2 cellular contexts compared by ENCODE assay signal in genomic region chr2:133919285-133919684, GRCh38.
TF ChIP-seq lines count a peak whose summit lies in the region.

No MANE protein-coding gene starts in this region.

TF ChIP-seq in IMR-90, 13 proteins besides CTCF, POLR2A, EP300 and RAD21:
- no peak for TF ChIP-seq MXI1 (IDR thresholded peaks at IDR 0.05; ENCODE audit: borderline replicate concordance, low read depth, low read length)
- TF ChIP-seq MAZ (IDR thresholded peaks at IDR 0.05; ENCODE audit: borderline replicate concordance, low read depth, low read length): no peak
- TF ChIP-seq, protein P1, sequence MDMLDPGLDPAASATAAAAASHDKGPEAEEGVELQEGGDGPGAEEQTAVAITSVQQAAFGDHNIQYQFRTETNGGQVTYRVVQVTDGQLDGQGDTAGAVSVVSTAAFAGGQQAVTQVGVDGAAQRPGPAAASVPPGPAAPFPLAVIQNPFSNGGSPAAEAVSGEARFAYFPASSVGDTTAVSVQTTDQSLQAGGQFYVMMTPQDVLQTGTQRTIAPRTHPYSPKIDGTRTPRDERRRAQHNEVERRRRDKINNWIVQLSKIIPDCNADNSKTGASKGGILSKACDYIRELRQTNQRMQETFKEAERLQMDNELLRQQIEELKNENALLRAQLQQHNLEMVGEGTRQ (IDR thresholded peaks at IDR 0.05; ENCODE audit: low read depth, low read length): no peak
- no peak for TF ChIP-seq FOS (IDR thresholded peaks at IDR 0.05; ENCODE audit: low read depth, low read length)
- TF ChIP-seq SMC3 (IDR thresholded peaks at IDR 0.05; ENCODE audit: low read depth, low read length): no peak
- TF ChIP-seq RCOR1 (IDR thresholded peaks at IDR 0.05; ENCODE audit: insufficient replicate concordance, low read length): no peak
- no peak for TF ChIP-seq NFE2L2 (IDR thresholded peaks at IDR 0.05; ENCODE audit: low read depth, low read length)
- TF ChIP-seq, protein P2, sequence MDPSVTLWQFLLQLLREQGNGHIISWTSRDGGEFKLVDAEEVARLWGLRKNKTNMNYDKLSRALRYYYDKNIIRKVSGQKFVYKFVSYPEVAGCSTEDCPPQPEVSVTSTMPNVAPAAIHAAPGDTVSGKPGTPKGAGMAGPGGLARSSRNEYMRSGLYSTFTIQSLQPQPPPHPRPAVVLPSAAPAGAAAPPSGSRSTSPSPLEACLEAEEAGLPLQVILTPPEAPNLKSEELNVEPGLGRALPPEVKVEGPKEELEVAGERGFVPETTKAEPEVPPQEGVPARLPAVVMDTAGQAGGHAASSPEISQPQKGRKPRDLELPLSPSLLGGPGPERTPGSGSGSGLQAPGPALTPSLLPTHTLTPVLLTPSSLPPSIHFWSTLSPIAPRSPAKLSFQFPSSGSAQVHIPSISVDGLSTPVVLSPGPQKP (IDR thresholded peaks at IDR 0.05; ENCODE audit: borderline replicate concordance, low read depth, low read length): no peak
- no peak for TF ChIP-seq RFX5 (IDR thresholded peaks at IDR 0.05; ENCODE audit: low read depth, low read length)
- TF ChIP-seq MAFK (IDR thresholded peaks at IDR 0.05; ENCODE audit: low read depth, low read length): no peak
- no peak for TF ChIP-seq BHLHE40 (IDR thresholded peaks at IDR 0.05; ENCODE audit: low read depth, low read length)
- no peak for TF ChIP-seq CEBPB (IDR thresholded peaks at IDR 0.05; ENCODE audit: low read depth, low read length)
- no peak for TF ChIP-seq CHD1 (IDR thresholded peaks at IDR 0.05; ENCODE audit: low read depth, low read length)

TF ChIP-seq in H1, 55 proteins besides CTCF, POLR2A, EP300 and RAD21:
- no peak for TF ChIP-seq TAF1 (IDR thresholded peaks at IDR 0.05; ENCODE audit: low read depth, low read length)
- no peak for TF ChIP-seq HDAC2 (IDR thresholded peaks at IDR 0.05; ENCODE audit: borderline replicate concordance in 1 of 2, low read depth in 2 of 2, low read length in 2 of 2)
